In genomic region chr14:53881161-53881846, GRCh38 we compare ENCODE assay signal across 16 cellular contexts.
A peak's percentile ranks its signal among the peaks of the same experiment; 100 is the strongest.
DNase-seq lines count a peak whose midpoint lies in the region; ATAC-seq and TF ChIP-seq lines count a peak whose summit lies in the region.
"Had no signal": no experiment of that assay in that cellular context is flagged by ENCODE, and none has a peak within 500 bp of the region (broad histone marks: within the 10 kb centered on the region; RNA-seq: fewer than 3 reads in every experiment).

No MANE protein-coding gene starts in this region.

- no peak overlapping the region for H3K27ac ChIP-seq in fibroblast of lung (ENCODE audit: insufficient read depth, low read length)
- H3K27ac ChIP-seq: BLaER1, pancreas, uterus had no signal

- H3K27me3 ChIP-seq in fibroblast of lung (ENCODE audit: control insufficient read depth, insufficient read depth, low read length) = no peaks in the 10 kb centered on the region
- H3K27me3 ChIP-seq: BLaER1, pancreas, uterus had no signal

- no peak overlapping the region for H3K4me2 ChIP-seq in fibroblast of lung (ENCODE audit: extremely low read depth, insufficient read depth, low read length)
- H3K4me2 ChIP-seq: BLaER1 had no signal

- H3K4me3 Mint-ChIP-seq in activated naive CD8-positive, alpha-beta T cell treated with anti-CD3 and anti-CD28 coated beads for 36 hours = no peak overlapping the region
- H3K4me3 Mint-ChIP-seq: activated naive CD8-positive, alpha-beta T cell treated with anti-CD3 and anti-CD28 coated beads, Interleukin-2, amount 50 U/mL, for 24 hours had no signal

- H3K36me3 Mint-ChIP-seq in activated naive CD8-positive, alpha-beta T cell treated with anti-CD3 and anti-CD28 coated beads for 36 hours = no peaks in the 10 kb centered on the region

- H2AFZ ChIP-seq in fibroblast of lung (ENCODE audit: low read length) = no peak overlapping the region

- no peaks in the 10 kb centered on the region for H3K9me3 ChIP-seq in fibroblast of lung (ENCODE audit: control insufficient read depth, insufficient read depth, low read depth, low read length)
- H3K9me3 ChIP-seq: BLaER1, pancreas, uterus had no signal

- no peaks in the 10 kb centered on the region for H3K4me1 Mint-ChIP-seq in activated naive CD8-positive, alpha-beta T cell treated with anti-CD3 and anti-CD28 coated beads for 36 hours
- H3K4me1 Mint-ChIP-seq: activated naive CD8-positive, alpha-beta T cell treated with anti-CD3 and anti-CD28 coated beads, Interleukin-2, amount 50 U/mL, for 24 hours had no signal

- peaks cover 16% of the 10 kb centered on the region for H3K27me3 Mint-ChIP-seq in activated naive CD8-positive, alpha-beta T cell treated with anti-CD3 and anti-CD28 coated beads for 36 hours

- TF ChIP-seq CTCF in fibroblast of lung (conservative IDR thresholded peaks at IDR 0.05 in 1 of 2, IDR thresholded peaks at IDR 0.05 in 1 of 2; ENCODE audit: low read depth in 1 of 2, low read length in 2 of 2) = no peak

- no peak overlapping the region for H3K9ac ChIP-seq in fibroblast of lung (ENCODE audit: insufficient read depth, low read length)
- H3K9ac ChIP-seq: BLaER1 had no signal

- peaks cover 4% of the 10 kb centered on the region for H3K9me3 Mint-ChIP-seq in activated naive CD8-positive, alpha-beta T cell treated with anti-CD3 and anti-CD28 coated beads for 36 hours

- no peaks in the 10 kb centered on the region for H4K20me1 ChIP-seq in fibroblast of lung (ENCODE audit: control insufficient read depth, extremely low read depth, insufficient read depth, low read length)
- H4K20me1 ChIP-seq: BLaER1 had no signal

- H3K79me2 ChIP-seq in fibroblast of lung (ENCODE audit: control insufficient read depth, insufficient read depth, low read length) = no peaks in the 10 kb centered on the region

- DNase-seq in EH (ENCODE audit: low read depth) (peak; percentile 89), RPMI7951 (ENCODE audit: low read depth) (peak; percentile 16), fibroblast of lung (ENCODE audit: low read depth in 2 of 2) (peak; percentile 21 to 73), non-pigmented ciliary epithelial cell (ENCODE audit: low read depth) (peak; percentile 55), MV-4-11 (lab: John Stamatoyannopoulos, UW) (no peak)
- no peak for DNase-seq in activated naive CD8-positive, alpha-beta T cell treated with anti-CD3 and anti-CD28 coated beads for 36 hours
- DNase-seq: activated naive CD8-positive, alpha-beta T cell treated with anti-CD3 and anti-CD28 coated beads, Interleukin-2, amount 50 U/mL, for 24 hours; activated T-cell treated with anti-CD3 and anti-CD28 coated beads, Interleukin-2, amount 50 U/mL, for 1 hour; effector CD4-positive, alpha-beta T cell; GOT3; pancreas; SW 1271; uterus had no signal

- no peaks in the 10 kb centered on the region for H3K4me1 ChIP-seq in fibroblast of lung (ENCODE audit: control insufficient read depth, extremely low read depth, insufficient read depth, low read length)
- H3K4me1 ChIP-seq: BLaER1, pancreas, uterus had no signal

- H3K36me3 ChIP-seq in fibroblast of lung (ENCODE audit: control insufficient read depth, insufficient read depth, low read length) = no peaks in the 10 kb centered on the region
- H3K36me3 ChIP-seq: BLaER1, pancreas, uterus had no signal

- ATAC-seq in HG02678 (IDR thresholded peaks at IDR 0.05; ENCODE audit: unreplicated experiment) (no peak), HG02610 (IDR thresholded peaks at IDR 0.05; ENCODE audit: unreplicated experiment) (no peak)
- ATAC-seq: activated naive CD8-positive, alpha-beta T cell treated with anti-CD3 and anti-CD28 coated beads, Interleukin-2, amount 50 U/mL, for 24 hours; pancreas had no signal

- no peak overlapping the region for H3K27ac Mint-ChIP-seq in activated naive CD8-positive, alpha-beta T cell treated with anti-CD3 and anti-CD28 coated beads for 36 hours
- H3K27ac Mint-ChIP-seq: activated naive CD8-positive, alpha-beta T cell treated with anti-CD3 and anti-CD28 coated beads, Interleukin-2, amount 50 U/mL, for 24 hours had no signal

- no peak overlapping the region for H3K4me3 ChIP-seq in fibroblast of lung (replicated peaks in 1 of 4; ENCODE audit: control extremely low read depth in 1 of 4, insufficient read depth in 1 of 4, low read depth in 3 of 4, low read length in 4 of 4)
- H3K4me3 ChIP-seq: BLaER1, pancreas, uterus had no signal

Comparison
In these comparisons a context has a peak if more than half of its experiments do, and no peak if none do; other contexts are left out.
1. DNase-seq: peak in EH (single experiment), RPMI7951 (single experiment), fibroblast of lung (2 of 2) and non-pigmented ciliary epithelial cell (single experiment); none in MV-4-11 (single experiment) and activated naive CD8-positive, alpha-beta T cell treated with anti-CD3 and anti-CD28 coated beads for 36 hours (single experiment).